ENCODE assay signal across 11 cellular contexts in genomic region chr3:57958642-57959406, GRCh38. TPM values are rescaled to one million over a fixed set of nuclear protein-coding genes. Genes with fewer than 3 reads are reported as not detected.
DNase-seq lines count a peak whose midpoint lies in the region; ATAC-seq, FAIRE-seq and TF ChIP-seq lines count a peak whose summit lies in the region.
"Had no signal": no experiment of that assay in that cellular context is flagged by ENCODE, and none has a peak within 500 bp of the region (broad histone marks: within the 10 kb centered on the region; RNA-seq: fewer than 3 reads in every experiment).

No MANE protein-coding gene starts in this region.

- no peaks in the 10 kb centered on the region for H3K79me2 ChIP-seq in Karpas-422 (ENCODE audit: low read length)
- H3K79me2 ChIP-seq in endothelial cell of umbilical vein (ENCODE audit: control insufficient read depth, insufficient read depth, low read length) = no peaks in the 10 kb centered on the region

- ATAC-seq in HG03139 (IDR thresholded peaks at IDR 0.05; ENCODE audit: unreplicated experiment) = no peak

- no peak overlapping the region for H3K4me3 Mint-ChIP-seq in nephron
- H3K4me3 Mint-ChIP-seq in activated CD4-positive, alpha-beta T cell treated with anti-CD3 and anti-CD28 coated beads, Interleukin-2, amount 10 ng/mL, durations not matched to agents 24 days and 14 days = no peak overlapping the region

- H3K4me1 ChIP-seq in Karpas-422 (ENCODE audit: low read length) (peaks cover 15% of the 10 kb centered on the region), endothelial cell of umbilical vein (ENCODE audit: control insufficient read depth, extremely low read depth, insufficient read depth, low read length) (peaks cover 27% of the 10 kb centered on the region)

- H3K4me2 ChIP-seq in Karpas-422 (ENCODE audit: low read depth, low read length, poor library complexity, severe bottlenecking) (peak overlapping the region; percentile 44), endothelial cell of umbilical vein (ENCODE audit: insufficient read depth, low read length) (no peak overlapping the region)

- peaks cover 3% of the 10 kb centered on the region for H3K27me3 Mint-ChIP-seq in nephron (ENCODE audit: low read depth)
- no peaks in the 10 kb centered on the region for H3K27me3 Mint-ChIP-seq in activated CD4-positive, alpha-beta T cell treated with anti-CD3 and anti-CD28 coated beads, Interleukin-2, amount 10 ng/mL, durations not matched to agents 24 days and 14 days

- H3K9me3 Mint-ChIP-seq in nephron = no peaks in the 10 kb centered on the region
- no peaks in the 10 kb centered on the region for H3K9me3 Mint-ChIP-seq in activated CD4-positive, alpha-beta T cell treated with anti-CD3 and anti-CD28 coated beads, Interleukin-2, amount 10 ng/mL, durations not matched to agents 24 days and 14 days

- H4K20me1 ChIP-seq in Karpas-422 (ENCODE audit: insufficient read depth, low read depth, low read length) = no peaks in the 10 kb centered on the region
- no peaks in the 10 kb centered on the region for H4K20me1 ChIP-seq in endothelial cell of umbilical vein (replicated peaks; ENCODE audit: control insufficient read depth, extremely low read depth, insufficient read depth, low read length)

- H3K9me3 ChIP-seq in Karpas-422 (ENCODE audit: low read length) (no peaks in the 10 kb centered on the region), endothelial cell of umbilical vein (replicated peaks; ENCODE audit: control insufficient read depth, insufficient read depth, low read length) (no peaks in the 10 kb centered on the region)

- H3K27ac ChIP-seq in Karpas-422 (ENCODE audit: low read length) (no peak overlapping the region), endothelial cell of umbilical vein (ENCODE audit: insufficient read depth, low read depth, low read length) (no peak overlapping the region)
- H3K27ac ChIP-seq: cardiac muscle cell, SK-N-MC had no signal

- CTCF ChIA-PET in endothelial cell of umbilical vein (lab: Charles Lee) = interaction anchor here (1.0 to 1.3 kb wide), 2 partner anchors 8 to 46 kb away, joined by 3 read pairs; no protein-coding TSS in a partner anchor

- in situ Hi-C loops in Caki2 (cut with HindIII; ENCODE audit: low pct_unique_long_range_greater_than_20kb, low sequenced_read_pairs) = no loop called here

- TF ChIP-seq POLR2A in endothelial cell of umbilical vein (IDR thresholded peaks at IDR 0.05; ENCODE audit: low read depth, low read length) = no peak

- POLR2A ChIA-PET in endothelial cell of umbilical vein (lab: Charles Lee) = no interaction called here

- no TSS peak for BruUV-seq in endothelial cell of umbilical vein (replicated peaks; lab: Mats Ljungman, UMichigan)

- H2AFZ ChIP-seq in Karpas-422 (ENCODE audit: low read length) (peak overlapping the region; percentile 95; the same call in 1 of the 2 replicates), endothelial cell of umbilical vein (ENCODE audit: low read depth, low read length) (peak overlapping the region; percentile 84)

- DNase-seq in Caki2 (ENCODE audit: low read depth) (peak; percentile 64), Karpas-422 (peak; percentile 47), endothelial cell of umbilical vein (ENCODE audit: low read depth, low spot score) (peak; percentile 48), NCI-H82 treated with DMSO at 0.1 percent for 48 hours (lab: John Stamatoyannopoulos, UW; ENCODE audit: unreplicated experiment) (no peak)
- DNase-seq in activated CD4-positive, alpha-beta T cell treated with anti-CD3 and anti-CD28 coated beads, Interleukin-2, amount 10 ng/mL, durations not matched to agents 24 days and 14 days = no peak
- no peak for DNase-seq in activated CD8-positive, alpha-beta memory T cell treated with anti-CD3 and anti-CD28 coated beads, Interleukin-2, amount 50 U/mL, for 48 hours
- DNase-seq: DND-41 had no signal

- H3K9ac ChIP-seq in Karpas-422 (ENCODE audit: low read length) = no peak overlapping the region
- no peak overlapping the region for H3K9ac ChIP-seq in endothelial cell of umbilical vein (replicated peaks; ENCODE audit: extremely low read depth, insufficient read depth, low read length)

- no peak for FAIRE-seq in endothelial cell of umbilical vein (lab: Jason Lieb, UNC)

- TF ChIP-seq CTCF in endothelial cell of umbilical vein (IDR thresholded peaks at IDR 0.05; ENCODE audit: extremely low read depth in 1 of 2, insufficient read depth in 1 of 2, low read depth in 1 of 2, low read length in 2 of 2) (no peak), nephron (IDR thresholded peaks at IDR 0.05; ENCODE audit: unreplicated experiment in 3 of 3) (no peak)

- dilution Hi-C loops in endothelial cell of umbilical vein (cut with MboI; ENCODE audit: extremely low pct_ligation_motif_present, low sequenced_read_pairs) = no loop called here

- H3K36me3 Mint-ChIP-seq in nephron (ENCODE audit: low read depth) = no peaks in the 10 kb centered on the region
- H3K36me3 Mint-ChIP-seq in activated CD4-positive, alpha-beta T cell treated with anti-CD3 and anti-CD28 coated beads, Interleukin-2, amount 10 ng/mL, durations not matched to agents 24 days and 14 days (ENCODE audit: low read depth) = no peaks in the 10 kb centered on the region

- no peaks in the 10 kb centered on the region for H3K9me2 ChIP-seq in Karpas-422 (replicated peaks; ENCODE audit: insufficient read depth, low read length)

- H3K36me3 ChIP-seq in Karpas-422 (ENCODE audit: insufficient read depth, low read length) (no peaks in the 10 kb centered on the region), endothelial cell of umbilical vein (ENCODE audit: control insufficient read depth in 2 of 2, extremely low read depth in 1 of 2, insufficient read depth in 2 of 2, low read length in 2 of 2) (no peaks in the 10 kb centered on the region)
- H3K36me3 ChIP-seq: cardiac muscle cell had no signal

- no peak overlapping the region; the same call in 1 of the 2 replicates for H3K4me3 ChIP-seq in Karpas-422 (ENCODE audit: low read length)
- no peak overlapping the region for H3K4me3 ChIP-seq in endothelial cell of umbilical vein (replicated peaks in 1 of 3; ENCODE audit: insufficient read depth in 1 of 3, low read depth in 1 of 3, low read length in 3 of 3)
- H3K4me3 ChIP-seq: cardiac muscle cell, SK-N-MC had no signal

- H3K27me3 ChIP-seq in Karpas-422 (ENCODE audit: low read length) (no peaks in the 10 kb centered on the region), endothelial cell of umbilical vein (ENCODE audit: control insufficient read depth in 2 of 2, insufficient read depth in 2 of 2, low read length in 2 of 2) (no peaks in the 10 kb centered on the region)
- H3K27me3 ChIP-seq: cardiac muscle cell had no signal

- intact Hi-C loops in endothelial cell of umbilical vein (cut with micrococcal nuclease) = no loop called here
- intact Hi-C loops in activated CD4-positive, alpha-beta T cell treated with anti-CD3 and anti-CD28 coated beads, Interleukin-2, amount 10 ng/mL, durations not matched to agents 24 days and 14 days (cut with micrococcal nuclease) = no loop called here

- H3K4me1 Mint-ChIP-seq in nephron = peaks cover 15% of the 10 kb centered on the region
- H3K4me1 Mint-ChIP-seq in activated CD4-positive, alpha-beta T cell treated with anti-CD3 and anti-CD28 coated beads, Interleukin-2, amount 10 ng/mL, durations not matched to agents 24 days and 14 days = peaks cover 5% of the 10 kb centered on the region

- peak overlapping the region; percentile 82 to 97 (median 82) for H3K27ac Mint-ChIP-seq in nephron
- H3K27ac Mint-ChIP-seq in activated CD4-positive, alpha-beta T cell treated with anti-CD3 and anti-CD28 coated beads, Interleukin-2, amount 10 ng/mL, durations not matched to agents 24 days and 14 days = no peak overlapping the region

- H3K9me1 ChIP-seq in endothelial cell of umbilical vein (replicated peaks; ENCODE audit: control insufficient read depth, extremely low read depth, insufficient read depth, low read length) = no peaks in the 10 kb centered on the region

TF ChIP-seq in endothelial cell of umbilical vein, 7 proteins besides CTCF, POLR2A, EP300 and RAD21:
- TF ChIP-seq MYC (IDR thresholded peaks at IDR 0.05; ENCODE audit: low read depth, low read length) = no peak
- TF ChIP-seq EZH2 (IDR thresholded peaks at IDR 0.05; ENCODE audit: borderline replicate concordance, low read depth, low read length, severe bottlenecking) = no peak

RNA-seq across cellular contexts. Expression of gene FLNB, which starts 49.4 kb away (rescaled TPM):
- total RNA-seq in Caki2 (2014; rRNA removed; shearing (Covaris generic); ENCODE audit: low replicate concordance) = 173 and 197 TPM in 2 replicates
- total RNA-seq in Karpas-422 (2014; rRNA removed; shearing (Covaris generic); ENCODE audit: low replicate concordance) = 14.1 and 14.2 TPM in 2 replicates
- total RNA-seq in endothelial cell of umbilical vein = 595 and 670 TPM in 2 replicates
- polyA plus RNA-seq in endothelial cell of umbilical vein = 479 and 516 TPM in 2 replicates
- polyA plus RNA-seq in endothelial cell of umbilical vein (2011; cell fraction: cytosol; rRNA removed) = 267 and 270 TPM in 2 replicates
- polyA plus RNA-seq in endothelial cell of umbilical vein (2011; cell fraction: nucleus; rRNA removed) = 3,546 and 4,297 TPM in 2 replicates
- polyA plus RNA-seq in endothelial cell of umbilical vein (2012) = 427 and 466 TPM in 2 replicates
- 1,506 and 1,741 TPM in 2 replicates for polyA minus RNA-seq in endothelial cell of umbilical vein
- 139 TPM for polyA minus RNA-seq in endothelial cell of umbilical vein (2011; cell fraction: cytosol; rRNA and poly(A)+ RNA removed)
- 3,042 and 3,714 TPM in 2 replicates for polyA minus RNA-seq in endothelial cell of umbilical vein (2011; cell fraction: nucleus; rRNA and poly(A)+ RNA removed)
- 22.8 and 23.9 TPM in 2 replicates for total RNA-seq in activated CD4-positive, alpha-beta T cell treated with anti-CD3 and anti-CD28 coated beads, Interleukin-2, amount 10 ng/mL, durations not matched to agents 24 days and 14 days

Comparison
In these comparisons a context has a peak if more than half of its experiments do, and no peak if none do; other contexts are left out.
1. DNase-seq: peak in Caki2 (single experiment), Karpas-422 (single experiment) and endothelial cell of umbilical vein (single experiment); none in NCI-H82 treated with DMSO at 0.1 percent for 48 hours (single experiment), activated CD4-positive, alpha-beta T cell treated with anti-CD3 and anti-CD28 coated beads, Interleukin-2, amount 10 ng/mL, durations not matched to agents 24 days and 14 days (single experiment) and activated CD8-positive, alpha-beta memory T cell treated with anti-CD3 and anti-CD28 coated beads, Interleukin-2, amount 50 U/mL, for 48 hours (single experiment).